In genomic region chr5:43753069-43753468, GRCh38 we compare ENCODE assay signal across 22 cellular contexts.
A peak's percentile ranks its signal among the peaks of the same experiment; 100 is the strongest.
DNase-seq lines count a peak whose midpoint lies in the region; ATAC-seq and TF ChIP-seq lines count a peak whose summit lies in the region.
"Had no signal": no experiment of that assay in that cellular context is flagged by ENCODE, and none has a peak within 500 bp of the region (broad histone marks: within the 10 kb centered on the region; RNA-seq: fewer than 3 reads in every experiment).

No MANE protein-coding gene starts in this region.

- no peak for DNase-seq in HFF-Myc (ENCODE audit: extremely low read depth, low read depth)
- peak in 1 of 2 experiments; percentile 33 for DNase-seq in PC-9
- DNase-seq in MV-4-11 (lab: John Stamatoyannopoulos, UW), result no peak
- DNase-seq in GM10266 (ENCODE audit: extremely low spot score), result no peak
- no peak for DNase-seq in SK-N-DZ (ENCODE audit: low spot score)
- DNase-seq: activated naive CD4-positive, alpha-beta T cell treated with Interleukin-2 at 50 U/mL for 16 hours; activated T-cell treated with anti-CD3 and anti-CD28 coated beads, Interleukin-2, amount 50 U/mL, for 24 hours; amygdala; CD8-positive, alpha-beta memory T cell; dermis blood vessel endothelial cell; heart right ventricle; Kasumi-1; NCI-H1092 treated with DMSO at 0.1 percent for 48 hours; NCI-H2029 treated with DMSO at 0.1 percent for 48 hours; small intestine; stimulated activated naive CD4-positive, alpha-beta T cell had no signal

- POLR2A ChIA-PET in PC-9 (lab: Charles Lee; ENCODE audit: unreplicated experiment), result no interaction called here

- H4K20me1 ChIP-seq in PC-9 (ENCODE audit: insufficient read depth), result no peaks in the 10 kb centered on the region

- H3K9me2 ChIP-seq in PC-9 (ENCODE audit: insufficient read depth), result no peaks in the 10 kb centered on the region

- intact Hi-C loops in PC-9 (cut with micrococcal nuclease; ENCODE audit: unreplicated experiment), result no loop called here

- no peak overlapping the region for H3K4me3 ChIP-seq in HFF-Myc (replicated peaks; ENCODE audit: low read depth, low read length)
- H3K4me3 ChIP-seq in PC-9, result no peak overlapping the region
- H3K4me3 ChIP-seq: cardiac muscle cell, heart right ventricle, thoracic aorta had no signal

- no peaks in the 10 kb centered on the region; the same call in 1 of the 2 replicates for H3F3A ChIP-seq in PC-9 (ENCODE audit: insufficient read depth, low read depth)

- TF ChIP-seq CTCF in 22Rv1 (IDR thresholded peaks at IDR 0.05) (peak; percentile 30; the same call in 1 of the 2 replicates), C4-2B (conservative IDR thresholded peaks at IDR 0.05) (peak; percentile 32), HFF-Myc (IDR thresholded peaks at IDR 0.05; ENCODE audit: low read depth, low read length, missing control alignments) (peak; percentile 10), PC-9 (conservative IDR thresholded peaks at IDR 0.05) (0 out of 2 replicates have a peak, but pooled peaks have one; percentile 24), GM10266 (IDR thresholded peaks at IDR 0.05; ENCODE audit: control insufficient read depth, insufficient read depth, low read depth, missing control alignments) (no peak)

- H3K4me1 ChIP-seq in PC-9 (replicated peaks; ENCODE audit: insufficient read depth), result no peaks in the 10 kb centered on the region
- H3K4me1 ChIP-seq: heart right ventricle had no signal

- no peaks in the 10 kb centered on the region for H3K9me3 ChIP-seq in PC-9 (ENCODE audit: insufficient read depth, low read depth)
- H3K9me3 ChIP-seq: thoracic aorta had no signal

- H3K79me2 ChIP-seq in PC-9 (ENCODE audit: low read depth), result no peaks in the 10 kb centered on the region

- H2AFZ ChIP-seq in PC-9, result no peak overlapping the region

- CTCF ChIA-PET in PC-9 (lab: Charles Lee), result no interaction called here

- H3K27me3 ChIP-seq in PC-9 (ENCODE audit: insufficient read depth, low read depth), result no peaks in the 10 kb centered on the region
- H3K27me3 ChIP-seq: cardiac muscle cell, heart right ventricle had no signal

- ATAC-seq in GM21717 (IDR thresholded peaks at IDR 0.05; ENCODE audit: unreplicated experiment), result no peak
- ATAC-seq: heart right ventricle, WTC11 had no signal

- H3K27ac ChIP-seq in 22Rv1, result no peak overlapping the region
- H3K27ac ChIP-seq in C4-2B, result no peak overlapping the region
- H3K27ac ChIP-seq in PC-9, result no peak overlapping the region
- H3K27ac ChIP-seq: cardiac muscle cell, heart right ventricle, thoracic aorta had no signal

- no peak overlapping the region for H3K4me2 ChIP-seq in PC-9

- no peaks in the 10 kb centered on the region for H3K36me3 ChIP-seq in PC-9 (ENCODE audit: low read depth)
- H3K36me3 ChIP-seq: cardiac muscle cell, heart right ventricle, thoracic aorta had no signal

- BruUV-seq in PC-9 (replicated peaks; lab: Mats Ljungman, UMichigan), result no TSS peak
